In the genomic region with DNA sequence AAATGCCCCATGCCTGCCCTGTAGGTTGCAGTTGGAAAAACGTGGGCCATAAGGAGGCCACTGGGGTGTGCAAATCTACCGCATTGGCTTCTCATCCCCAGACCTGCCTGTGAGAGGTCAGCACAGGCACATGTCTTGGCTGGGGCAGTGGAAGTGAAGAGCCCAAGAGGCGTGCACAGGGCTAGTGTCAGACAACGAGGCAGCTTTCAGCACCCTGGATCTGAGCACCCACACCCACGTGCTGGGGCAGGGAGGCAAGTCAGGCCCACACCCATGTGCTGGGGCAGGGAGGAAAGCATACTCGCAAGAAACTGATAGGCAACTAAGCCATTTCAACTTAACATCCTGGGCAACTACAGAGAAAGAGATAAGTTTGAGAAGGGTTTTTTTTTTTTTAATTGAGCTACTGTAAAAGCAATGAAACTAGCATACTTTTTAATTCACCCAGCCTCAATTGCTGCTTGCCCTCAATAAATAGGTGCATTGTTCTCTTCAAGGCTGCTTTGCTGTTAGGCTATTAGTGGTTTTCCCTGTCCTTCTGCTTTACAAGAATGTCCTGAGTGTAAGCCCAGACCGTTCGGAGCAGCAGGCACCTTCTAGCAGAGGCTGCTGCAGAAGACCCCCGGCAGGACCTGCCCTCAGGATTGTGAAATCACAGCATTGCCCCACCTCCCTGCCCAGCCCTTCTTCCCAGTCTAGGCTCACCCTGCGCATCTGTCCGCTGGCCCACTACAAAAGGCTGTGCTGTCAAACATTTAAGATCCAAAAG, we compare ENCODE assay signal across 1 cellular context.
TF ChIP-seq lines count a peak whose summit lies in the region.

No MANE protein-coding gene starts in this region.

TF ChIP-seq in SK-N-SH, 30 proteins besides CTCF, POLR2A, EP300 and RAD21:
- no peak for TF ChIP-seq RFX5 (IDR thresholded peaks at IDR 0.05; ENCODE audit: low read length)
- no peak for TF ChIP-seq NRF1 (IDR thresholded peaks at IDR 0.05; ENCODE audit: low read depth, low read length)
- TF ChIP-seq ELF1 (IDR thresholded peaks at IDR 0.05) = no peak
- TF ChIP-seq, protein P1, sequence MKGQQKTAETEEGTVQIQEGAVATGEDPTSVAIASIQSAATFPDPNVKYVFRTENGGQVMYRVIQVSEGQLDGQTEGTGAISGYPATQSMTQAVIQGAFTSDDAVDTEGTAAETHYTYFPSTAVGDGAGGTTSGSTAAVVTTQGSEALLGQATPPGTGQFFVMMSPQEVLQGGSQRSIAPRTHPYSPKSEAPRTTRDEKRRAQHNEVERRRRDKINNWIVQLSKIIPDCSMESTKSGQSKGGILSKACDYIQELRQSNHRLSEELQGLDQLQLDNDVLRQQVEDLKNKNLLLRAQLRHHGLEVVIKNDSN (IDR thresholded peaks at IDR 0.05; ENCODE audit: borderline replicate concordance, low read depth) = no peak
- TF ChIP-seq NFIC (IDR thresholded peaks at IDR 0.05; ENCODE audit: borderline replicate concordance) = no peak
- no peak for TF ChIP-seq GATA2 (CRISPR knock-in tag; IDR thresholded peaks at IDR 0.05)
- no peak for TF ChIP-seq FOSL2 (IDR thresholded peaks at IDR 0.05; ENCODE audit: borderline replicate concordance, low read depth)
- TF ChIP-seq SMC3 (IDR thresholded peaks at IDR 0.05; ENCODE audit: low read depth, low read length) = no peak
- TF ChIP-seq EZH2phosphoT487 (IDR thresholded peaks at IDR 0.05; ENCODE audit: borderline replicate concordance, low read depth) = no peak
- TF ChIP-seq, protein P2, sequence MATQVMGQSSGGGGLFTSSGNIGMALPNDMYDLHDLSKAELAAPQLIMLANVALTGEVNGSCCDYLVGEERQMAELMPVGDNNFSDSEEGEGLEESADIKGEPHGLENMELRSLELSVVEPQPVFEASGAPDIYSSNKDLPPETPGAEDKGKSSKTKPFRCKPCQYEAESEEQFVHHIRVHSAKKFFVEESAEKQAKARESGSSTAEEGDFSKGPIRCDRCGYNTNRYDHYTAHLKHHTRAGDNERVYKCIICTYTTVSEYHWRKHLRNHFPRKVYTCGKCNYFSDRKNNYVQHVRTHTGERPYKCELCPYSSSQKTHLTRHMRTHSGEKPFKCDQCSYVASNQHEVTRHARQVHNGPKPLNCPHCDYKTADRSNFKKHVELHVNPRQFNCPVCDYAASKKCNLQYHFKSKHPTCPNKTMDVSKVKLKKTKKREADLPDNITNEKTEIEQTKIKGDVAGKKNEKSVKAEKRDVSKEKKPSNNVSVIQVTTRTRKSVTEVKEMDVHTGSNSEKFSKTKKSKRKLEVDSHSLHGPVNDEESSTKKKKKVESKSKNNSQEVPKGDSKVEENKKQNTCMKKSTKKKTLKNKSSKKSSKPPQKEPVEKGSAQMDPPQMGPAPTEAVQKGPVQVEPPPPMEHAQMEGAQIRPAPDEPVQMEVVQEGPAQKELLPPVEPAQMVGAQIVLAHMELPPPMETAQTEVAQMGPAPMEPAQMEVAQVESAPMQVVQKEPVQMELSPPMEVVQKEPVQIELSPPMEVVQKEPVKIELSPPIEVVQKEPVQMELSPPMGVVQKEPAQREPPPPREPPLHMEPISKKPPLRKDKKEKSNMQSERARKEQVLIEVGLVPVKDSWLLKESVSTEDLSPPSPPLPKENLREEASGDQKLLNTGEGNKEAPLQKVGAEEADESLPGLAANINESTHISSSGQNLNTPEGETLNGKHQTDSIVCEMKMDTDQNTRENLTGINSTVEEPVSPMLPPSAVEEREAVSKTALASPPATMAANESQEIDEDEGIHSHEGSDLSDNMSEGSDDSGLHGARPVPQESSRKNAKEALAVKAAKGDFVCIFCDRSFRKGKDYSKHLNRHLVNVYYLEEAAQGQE (IDR thresholded peaks at IDR 0.05; ENCODE audit: low read depth, low read length) = no peak
- no peak for TF ChIP-seq MXI1 (IDR thresholded peaks at IDR 0.05; ENCODE audit: low read depth, low read length)
- no peak for TF ChIP-seq FOXJ3 (CRISPR knock-in tag; IDR thresholded peaks at IDR 0.05)
- TF ChIP-seq TEAD4 (IDR thresholded peaks at IDR 0.05; ENCODE audit: borderline replicate concordance, insufficient read depth) = no peak
- TF ChIP-seq SIN3A (IDR thresholded peaks at IDR 0.05; ENCODE audit: borderline replicate concordance, low read depth, low read length) = no peak
- TF ChIP-seq RCOR1 (IDR thresholded peaks at IDR 0.05; ENCODE audit: low read length) = no peak
